Comparison of ENCODE assay signal across 1 cellular context in the genomic region with DNA sequence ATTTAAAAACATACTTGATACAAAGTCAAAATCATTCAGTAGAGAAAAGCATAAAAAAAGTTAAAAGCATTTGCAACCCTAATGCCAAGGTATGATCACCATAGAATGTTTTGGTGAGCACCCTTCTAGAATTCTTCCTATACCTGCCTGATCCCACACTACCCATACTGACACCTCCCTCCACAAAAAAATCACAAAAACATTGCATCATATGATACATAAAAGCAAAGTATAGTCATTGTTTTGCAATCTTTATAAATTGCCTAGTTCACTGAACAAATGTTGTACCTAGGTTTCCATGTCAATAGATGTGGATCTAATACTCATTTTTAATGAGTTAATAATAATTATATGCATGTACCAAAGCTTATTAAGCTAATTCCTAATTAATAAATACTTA.
TF ChIP-seq lines count a peak whose summit lies in the region.

No MANE protein-coding gene starts in this region.

TF ChIP-seq in HepG2, 621 proteins besides CTCF, POLR2A, EP300 and RAD21:
- peak; percentile 52; the same call in 1 of the 2 replicates for TF ChIP-seq ATF7 (IDR thresholded peaks at IDR 0.05)
- no peak for TF ChIP-seq ATF7 (CRISPR knock-in tag; IDR thresholded peaks at IDR 0.05)
- TF ChIP-seq THYN1 (CRISPR knock-in tag; IDR thresholded peaks at IDR 0.05; ENCODE audit: borderline replicate concordance, low read depth), result no peak
- TF ChIP-seq CEBPB (IDR thresholded peaks at IDR 0.05; ENCODE audit: borderline replicate concordance, low read depth, low read length), result peak; percentile 55; the same call in 1 of the 2 replicates
- no peak for TF ChIP-seq YY1 (IDR thresholded peaks at IDR 0.05; ENCODE audit: insufficient read depth, insufficient replicate concordance, low read depth, low read length)
